ENCODE assay signal across 11 cellular contexts in the genomic region with DNA sequence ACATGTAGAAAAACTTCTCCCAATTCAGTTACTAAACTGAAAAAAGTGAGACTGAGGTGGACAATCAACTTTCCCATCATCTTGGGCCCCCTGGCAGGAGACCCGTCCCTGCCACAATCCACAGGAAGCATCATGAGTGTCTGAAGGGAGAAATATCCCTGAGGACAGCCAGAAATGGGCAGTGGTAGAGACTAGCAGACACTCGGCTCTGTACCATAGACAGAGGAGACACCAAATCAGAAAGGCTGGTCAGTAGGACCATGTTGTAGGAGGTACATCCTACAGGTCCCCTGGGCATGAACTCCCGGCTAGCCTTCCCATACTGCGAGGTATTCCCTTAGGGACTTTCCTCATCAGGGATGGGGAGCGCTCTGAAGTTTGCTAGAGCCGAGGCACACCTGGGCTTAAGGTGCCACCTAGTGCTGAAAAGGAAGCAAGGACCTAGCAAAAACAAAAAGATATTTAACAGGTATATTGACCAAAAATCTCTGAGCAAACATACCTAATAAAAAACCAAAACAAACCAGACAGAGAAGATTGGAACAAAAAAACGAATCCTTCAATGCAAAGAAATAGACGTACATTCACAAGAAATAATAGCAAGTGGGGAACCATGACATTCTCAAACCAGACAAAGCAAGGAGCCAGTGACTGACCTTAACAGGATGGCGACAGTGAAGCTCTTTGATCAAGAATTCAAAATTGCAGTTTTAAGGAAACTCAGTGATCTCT. TPM values are rescaled to one million over a fixed set of nuclear protein-coding genes. Genes with fewer than 3 reads are reported as not detected.
DNase-seq lines count a peak whose midpoint lies in the region; ATAC-seq, FAIRE-seq and TF ChIP-seq lines count a peak whose summit lies in the region.
"Had no signal": no experiment of that assay in that cellular context is flagged by ENCODE, and none has a peak within 500 bp of the region (broad histone marks: within the 10 kb centered on the region; RNA-seq: fewer than 3 reads in every experiment).

No MANE protein-coding gene starts in this region.

- no peaks in the 10 kb centered on the region for H3K27me3 Mint-ChIP-seq in astrocyte (ENCODE audit: low read depth, unreplicated experiment)

- H3K4me3 Mint-ChIP-seq in astrocyte (ENCODE audit: unreplicated experiment): no peak overlapping the region
- H3K4me3 Mint-ChIP-seq: naive thymus-derived CD4-positive, alpha-beta T cell had no signal

- H3K4me2 ChIP-seq in astrocyte (ENCODE audit: low read length): no peak overlapping the region

- DNase-seq in EL (peak; percentile 26), M059J (ENCODE audit: low read depth) (peak; percentile 53), astrocyte (ENCODE audit: low read depth) (no peak), right lobe of liver (peak; percentile 37 to 54 (median 52)), dedifferentiated amniotic fluid mesenchymal stem cell (ENCODE audit: extremely low spot score) (no peak)
- DNase-seq: amniotic stem cell, substantia nigra had no signal

- H3K36me3 ChIP-seq in astrocyte (ENCODE audit: insufficient read depth, low read length) (no peaks in the 10 kb centered on the region), right lobe of liver (no peaks in the 10 kb centered on the region)

- no peaks in the 10 kb centered on the region for H3K9me3 ChIP-seq in astrocyte (ENCODE audit: insufficient read depth, low read depth, low read length)
- H3K9me3 ChIP-seq in right lobe of liver: no peaks in the 10 kb centered on the region

- no peak overlapping the region for H2AFZ ChIP-seq in astrocyte (ENCODE audit: low read depth, low read length)

- TF ChIP-seq CTCF in astrocyte (IDR thresholded peaks at IDR 0.05; ENCODE audit: insufficient read depth, low read depth, low read length) (peak; percentile 36), right lobe of liver (IDR thresholded peaks at IDR 0.05) (peak; percentile 56 to 60 (median 60))

- H3K27ac Mint-ChIP-seq in astrocyte (ENCODE audit: unreplicated experiment): no peak overlapping the region
- H3K27ac Mint-ChIP-seq: naive thymus-derived CD4-positive, alpha-beta T cell had no signal

- H3K4me1 Mint-ChIP-seq in astrocyte (ENCODE audit: low read depth, unreplicated experiment): no peaks in the 10 kb centered on the region

- 34% methylated on average over 8 of the region's 9 CpGs for WGBS in right lobe of liver (ENCODE audit: insufficient coverage, low coverage, low lambda C conversion rate, missing lambda C conversion rate)

- H3K27me3 ChIP-seq in astrocyte (ENCODE audit: insufficient read depth, low read length) (no peaks in the 10 kb centered on the region), right lobe of liver (no peaks in the 10 kb centered on the region)

- no peak overlapping the region for H3K9ac ChIP-seq in astrocyte (ENCODE audit: low read length)

- no peaks in the 10 kb centered on the region for H3K79me2 ChIP-seq in astrocyte (ENCODE audit: insufficient read depth, low read length)

- FAIRE-seq in astrocyte (lab: Jason Lieb, UNC): no peak

- no peaks in the 10 kb centered on the region for H3K4me1 ChIP-seq in astrocyte (ENCODE audit: insufficient read depth, low read length)
- no peaks in the 10 kb centered on the region for H3K4me1 ChIP-seq in right lobe of liver

- H3K4me3 ChIP-seq in astrocyte (ENCODE audit: insufficient read depth, low read depth, low read length) (no peak overlapping the region), right lobe of liver (no peak overlapping the region)

- H3K27ac ChIP-seq in astrocyte (ENCODE audit: low read depth, low read length): no peak overlapping the region
- no peak overlapping the region for H3K27ac ChIP-seq in right lobe of liver

- peaks cover 15% of the 10 kb centered on the region for H3K9me3 Mint-ChIP-seq in astrocyte (ENCODE audit: unreplicated experiment)

- H3K36me3 Mint-ChIP-seq in astrocyte (ENCODE audit: low read depth, unreplicated experiment): peaks cover 14% of the 10 kb centered on the region

- no peak for TF ChIP-seq POLR2A in right lobe of liver (IDR thresholded peaks at IDR 0.05)

- intact Hi-C loops in right lobe of liver (cut with DNase I): no loop called here

- no peaks in the 10 kb centered on the region for H4K20me1 ChIP-seq in astrocyte (ENCODE audit: insufficient read depth, low read length)

- peak; percentile 81 to 99 (median 90) for ATAC-seq in right lobe of liver
- ATAC-seq in HG03025 (IDR thresholded peaks at IDR 0.05; ENCODE audit: low FRiP score, unreplicated experiment): no peak
- ATAC-seq in GM21619 (IDR thresholded peaks at IDR 0.05; ENCODE audit: unreplicated experiment): no peak
- no peak for ATAC-seq in GM18907 (IDR thresholded peaks at IDR 0.05; ENCODE audit: unreplicated experiment)
- ATAC-seq: naive thymus-derived CD4-positive, alpha-beta T cell had no signal

RNA-seq across cellular contexts. Expression of a gene that starts 55.6 kb away (rescaled TPM):
- 7.7 and 14.2 TPM in 2 replicates for total RNA-seq in M059J (2014; rRNA removed; shearing (Covaris generic))
- total RNA-seq in astrocyte: 9.1 and 10.7 TPM in 2 replicates
- 1 to 10 TPM; 3.5 to 5.1 (median 4.6) TPM for total RNA-seq in right lobe of liver

RNA-seq across cellular contexts. Expression of a gene that starts 55.6 kb away (rescaled TPM):
- 0.44 TPM in 1 of 2 replicates, not detected in the other for total RNA-seq in M059J (2014; rRNA removed; shearing (Covaris generic))
- 3.1 and 3.6 TPM in 2 replicates for total RNA-seq in astrocyte
- total RNA-seq in right lobe of liver: 1 to 10 TPM in 4 of 6 experiments, under 1 TPM in 2; 0.87 to 2.5 (median 1.4) TPM

Comparison
In these comparisons a context has a peak if more than half of its experiments do, and no peak if none do; other contexts are left out.
1. DNase-seq: peak in EL (single experiment), M059J (single experiment) and right lobe of liver (3 of 3); none in astrocyte (single experiment) and dedifferentiated amniotic fluid mesenchymal stem cell (single experiment).
2. ATAC-seq: peak in right lobe of liver (4 of 4); none in HG03025 (single experiment), GM21619 (single experiment) and GM18907 (single experiment).